In genomic region chr2:171706152-171706803, GRCh38 we compare ENCODE assay signal across 8 cellular contexts. TPM values are rescaled to one million over a fixed set of nuclear protein-coding genes. Genes with fewer than 3 reads are reported as not detected.
A peak's percentile ranks its signal among the peaks of the same experiment; 100 is the strongest.
DNase-seq lines count a peak whose midpoint lies in the region; ATAC-seq, FAIRE-seq and TF ChIP-seq lines count a peak whose summit lies in the region.

No MANE protein-coding gene starts in this region.

- peaks cover 12% of the 10 kb centered on the region for H3K79me2 ChIP-seq in Karpas-422 (ENCODE audit: low read length)
- peaks cover 72% of the 10 kb centered on the region for H3K79me2 ChIP-seq in astrocyte (ENCODE audit: insufficient read depth, low read length)

- H3K27me3 Mint-ChIP-seq in astrocyte (ENCODE audit: low read depth, unreplicated experiment) = no peaks in the 10 kb centered on the region
- no peaks in the 10 kb centered on the region for H3K27me3 Mint-ChIP-seq in activated CD4-positive, alpha-beta T cell treated with anti-CD3 and anti-CD28 coated beads, Interleukin-2, amount 10 ng/mL, durations not matched to agents 7 days and 5 days

- H3K9me3 ChIP-seq in Karpas-422 (ENCODE audit: low read length) (no peaks in the 10 kb centered on the region), astrocyte (ENCODE audit: insufficient read depth, low read depth, low read length) (no peaks in the 10 kb centered on the region), lower lobe of right lung (no peaks in the 10 kb centered on the region), uterus (no peaks in the 10 kb centered on the region)

- peak overlapping the region; percentile 64 for H3K4me2 ChIP-seq in Karpas-422 (ENCODE audit: low read depth, low read length, poor library complexity, severe bottlenecking)
- H3K4me2 ChIP-seq in astrocyte (ENCODE audit: low read length) = no peak overlapping the region

- no peaks in the 10 kb centered on the region for H3K9me3 Mint-ChIP-seq in astrocyte (ENCODE audit: unreplicated experiment)
- H3K9me3 Mint-ChIP-seq in activated CD4-positive, alpha-beta T cell treated with anti-CD3 and anti-CD28 coated beads, Interleukin-2, amount 10 ng/mL, durations not matched to agents 7 days and 5 days = no peaks in the 10 kb centered on the region

- DNase-seq in ELR (ENCODE audit: low read depth) = peak; percentile 59
- DNase-seq in Karpas-422 = peak; percentile 73
- no peak for DNase-seq in astrocyte (ENCODE audit: low read depth)
- no peak for DNase-seq in lower lobe of right lung
- no peak for DNase-seq in uterus
- no peak for DNase-seq in substantia nigra (lab: John Stamatoyannopoulos, UW)
- DNase-seq in activated CD4-positive, alpha-beta T cell treated with anti-CD3 and anti-CD28 coated beads, Interleukin-2, amount 10 ng/mL, durations not matched to agents 7 days and 5 days = no peak
- no peak for DNase-seq in ureter (ENCODE audit: low spot score)

- H3K4me3 ChIP-seq in Karpas-422 (ENCODE audit: low read length) (peak overlapping the region; percentile 28), astrocyte (ENCODE audit: insufficient read depth, low read depth, low read length) (no peak overlapping the region), lower lobe of right lung (no peak overlapping the region), uterus (no peak overlapping the region)

- FAIRE-seq in astrocyte (lab: Jason Lieb, UNC) = no peak

- ATAC-seq in lower lobe of right lung = no peak

- H3K9me2 ChIP-seq in Karpas-422 (replicated peaks; ENCODE audit: insufficient read depth, low read length) = no peaks in the 10 kb centered on the region

- no peak for TF ChIP-seq POLR2A in uterus (IDR thresholded peaks at IDR 0.05)

- peaks cover 3% of the 10 kb centered on the region for H3K36me3 Mint-ChIP-seq in astrocyte (ENCODE audit: low read depth, unreplicated experiment)
- H3K36me3 Mint-ChIP-seq in activated CD4-positive, alpha-beta T cell treated with anti-CD3 and anti-CD28 coated beads, Interleukin-2, amount 10 ng/mL, durations not matched to agents 7 days and 5 days (ENCODE audit: low read depth) = peaks cover 9% of the 10 kb centered on the region

- no peak overlapping the region for H3K27ac Mint-ChIP-seq in astrocyte (ENCODE audit: unreplicated experiment)
- H3K27ac Mint-ChIP-seq in activated CD4-positive, alpha-beta T cell treated with anti-CD3 and anti-CD28 coated beads, Interleukin-2, amount 10 ng/mL, durations not matched to agents 7 days and 5 days = no peak overlapping the region

- H3K4me3 Mint-ChIP-seq in astrocyte (ENCODE audit: unreplicated experiment) = no peak overlapping the region
- H3K4me3 Mint-ChIP-seq in activated CD4-positive, alpha-beta T cell treated with anti-CD3 and anti-CD28 coated beads, Interleukin-2, amount 10 ng/mL, durations not matched to agents 7 days and 5 days = no peak overlapping the region

- no peak overlapping the region for H3K9ac ChIP-seq in Karpas-422 (ENCODE audit: low read length)
- H3K9ac ChIP-seq in astrocyte (ENCODE audit: low read length) = no peak overlapping the region

- intact Hi-C loops in lower lobe of right lung (cut with DNase I) = loop anchor here (10.0 kb wide), 1 partner anchor 419 kb away; no protein-coding TSS in a partner anchor
- intact Hi-C loops in uterus (cut with DNase I; ENCODE audit: low total_unique reads) = no loop called here

- peak; percentile 21 for TF ChIP-seq CTCF in astrocyte (IDR thresholded peaks at IDR 0.05; ENCODE audit: insufficient read depth, low read depth, low read length)
- TF ChIP-seq CTCF in lower lobe of right lung (IDR thresholded peaks at IDR 0.05) = peak; percentile 36
- peak in 2 of 4 experiments; percentile 7 to 16 for TF ChIP-seq CTCF in uterus (IDR thresholded peaks at IDR 0.05)

- POLR2A ChIA-PET in activated CD4-positive, alpha-beta T cell treated with anti-CD3 and anti-CD28 coated beads, Interleukin-2, amount 10 ng/mL, durations not matched to agents 7 days and 5 days (lab: Charles Lee) = no interaction called here

- H3K4me1 ChIP-seq in Karpas-422 (ENCODE audit: low read length) (peaks cover 39% of the 10 kb centered on the region), astrocyte (ENCODE audit: insufficient read depth, low read length) (no peaks in the 10 kb centered on the region), lower lobe of right lung (no peaks in the 10 kb centered on the region), uterus (peaks cover 0 to 7% of the 10 kb centered on the region in 2 donors)

- H3K36me3 ChIP-seq in Karpas-422 (ENCODE audit: insufficient read depth, low read length) (no peaks in the 10 kb centered on the region), astrocyte (ENCODE audit: insufficient read depth, low read length) (peaks cover 9% of the 10 kb centered on the region), lower lobe of right lung (peaks cover 25% of the 10 kb centered on the region), uterus (no peaks in the 10 kb centered on the region)

- H3K27me3 ChIP-seq in Karpas-422 (ENCODE audit: low read length) (no peaks in the 10 kb centered on the region), astrocyte (ENCODE audit: insufficient read depth, low read length) (no peaks in the 10 kb centered on the region), lower lobe of right lung (ENCODE audit: low read depth) (no peaks in the 10 kb centered on the region), uterus (no peaks in the 10 kb centered on the region)

- H2AFZ ChIP-seq in Karpas-422 (ENCODE audit: low read length) (no peak overlapping the region), astrocyte (ENCODE audit: low read depth, low read length) (no peak overlapping the region)

- CTCF ChIA-PET in activated CD4-positive, alpha-beta T cell treated with anti-CD3 and anti-CD28 coated beads, Interleukin-2, amount 10 ng/mL, durations not matched to agents 7 days and 5 days (lab: Charles Lee) = interaction anchor here (0.7 to 2.9 kb wide), 5 partner anchors 19 to 421 kb away, joined by 3 to 11 read pairs (median 3); partner anchors contain the start of genes DLX2 and DYNC1I2

- H3K4me1 Mint-ChIP-seq in astrocyte (ENCODE audit: low read depth, unreplicated experiment) = peaks cover 12% of the 10 kb centered on the region
- peaks cover 5% of the 10 kb centered on the region for H3K4me1 Mint-ChIP-seq in activated CD4-positive, alpha-beta T cell treated with anti-CD3 and anti-CD28 coated beads, Interleukin-2, amount 10 ng/mL, durations not matched to agents 7 days and 5 days

- no peak overlapping the region for H3K27ac ChIP-seq in Karpas-422 (ENCODE audit: low read length)
- no peak overlapping the region for H3K27ac ChIP-seq in astrocyte (ENCODE audit: low read depth, low read length)
- no peak overlapping the region for H3K27ac ChIP-seq in lower lobe of right lung
- no peak overlapping the region for H3K27ac ChIP-seq in uterus
- no peak overlapping the region for H3K27ac ChIP-seq in substantia nigra (ENCODE audit: low read depth, low read length, poor library complexity, severe bottlenecking)

- H4K20me1 ChIP-seq in Karpas-422 (ENCODE audit: insufficient read depth, low read depth, low read length) (no peaks in the 10 kb centered on the region), astrocyte (ENCODE audit: insufficient read depth, low read length) (peaks cover 58% of the 10 kb centered on the region)

RNA-seq across cellular contexts. Expression of gene DYNC1I2, which starts 19.0 kb away (rescaled TPM):
- 36.5 and 48.4 TPM in 2 replicates for total RNA-seq in Karpas-422 (2014; rRNA removed; shearing (Covaris generic); ENCODE audit: low replicate concordance)
- total RNA-seq in astrocyte = 117 and 121 TPM in 2 replicates
- total RNA-seq in lower lobe of right lung = 77.2 TPM
- total RNA-seq in uterus = 100 to 1,000 TPM in 3 of 4 donors, 10 to 100 TPM in 1; 54.6 to 165 (median 105) TPM
- total RNA-seq in activated CD4-positive, alpha-beta T cell treated with anti-CD3 and anti-CD28 coated beads, Interleukin-2, amount 10 ng/mL, durations not matched to agents 7 days and 5 days = 10 to 100 TPM; 49.5 to 52.5 TPM
- 97.6 TPM for total RNA-seq in ureter

Comparison
In these comparisons a context has a peak if more than half of its experiments do, and no peak if none do; other contexts are left out.
1. DNase-seq: peak in ELR (single experiment) and Karpas-422 (single experiment); none in astrocyte (single experiment), lower lobe of right lung (single experiment), uterus (0 of 2), substantia nigra (0 of 49), activated CD4-positive, alpha-beta T cell treated with anti-CD3 and anti-CD28 coated beads, Interleukin-2, amount 10 ng/mL, durations not matched to agents 7 days and 5 days (single experiment) and ureter (single experiment).